Comparison of ENCODE assay signal across 8 cellular contexts in the genomic region with DNA sequence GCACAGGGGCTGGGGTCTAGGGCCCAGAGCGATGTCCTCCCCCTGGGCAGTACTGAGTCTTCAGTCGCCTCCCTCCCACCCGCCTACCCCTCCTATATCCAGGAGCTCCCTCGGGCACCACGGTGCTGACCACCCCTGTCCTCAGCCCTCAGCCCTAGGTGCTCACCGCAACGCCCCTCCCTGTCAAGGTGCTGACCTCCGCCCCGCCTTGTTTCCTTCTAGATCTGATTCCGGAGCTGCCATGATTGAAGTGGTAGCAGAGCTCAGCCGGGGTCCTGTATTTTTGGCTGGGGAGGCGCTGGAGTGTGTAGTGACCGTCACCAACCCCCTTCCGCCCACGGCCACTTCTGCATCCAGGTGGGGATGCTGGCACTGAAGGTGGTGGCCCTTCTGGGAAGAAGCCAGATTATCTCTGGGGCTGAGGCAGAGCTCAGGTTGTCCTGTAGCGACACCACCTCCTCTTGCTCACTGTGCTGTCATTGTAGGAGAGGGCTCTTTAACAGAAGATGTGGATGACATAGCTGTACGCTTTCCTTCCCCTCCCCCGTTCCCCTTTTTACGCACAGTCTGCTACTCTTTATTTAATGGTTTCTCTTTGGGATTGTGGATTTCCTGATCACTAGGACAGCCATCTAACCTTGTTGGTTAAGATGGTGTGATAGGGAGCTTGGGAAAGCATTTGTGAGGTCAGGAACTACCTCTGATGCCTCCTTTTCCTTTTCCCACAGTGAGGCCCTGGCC. TPM values are rescaled to one million over a fixed set of nuclear protein-coding genes. Genes with fewer than 3 reads are reported as not detected.
DNase-seq lines count a peak whose midpoint lies in the region; ATAC-seq and TF ChIP-seq lines count a peak whose summit lies in the region.

No MANE protein-coding gene starts in this region.

- H3K27me3 ChIP-seq in CD4-positive, CD25-positive, alpha-beta regulatory T cell (ENCODE audit: control insufficient read depth, insufficient read depth, low read length) = no peaks in the 10 kb centered on the region
- H3K27me3 ChIP-seq in ectodermal cell (ENCODE audit: control insufficient read depth, insufficient read depth, low read length, poor library complexity, severe bottlenecking) = no peaks in the 10 kb centered on the region
- no peaks in the 10 kb centered on the region for H3K27me3 ChIP-seq in mononuclear cell (ENCODE audit: insufficient read depth, low read length)
- no peaks in the 10 kb centered on the region for H3K27me3 ChIP-seq in thyroid gland

- peaks cover 28% of the 10 kb centered on the region for H3K36me3 ChIP-seq in CD4-positive, CD25-positive, alpha-beta regulatory T cell (ENCODE audit: control insufficient read depth, insufficient read depth, low read length)
- H3K36me3 ChIP-seq in ectodermal cell (ENCODE audit: control insufficient read depth, insufficient read depth, low read length) (peaks cover 11% of the 10 kb centered on the region), thyroid gland (peaks cover 25 to 37% of the 10 kb centered on the region in 2 donors)

- H3K36me3 Mint-ChIP-seq in CD4-positive, CD25-positive, alpha-beta regulatory T cell = peaks cover 30% of the 10 kb centered on the region

- no peak for TF ChIP-seq CTCF in thyroid gland (IDR thresholded peaks at IDR 0.05)

- H3K4me1 ChIP-seq in CD4-positive, CD25-positive, alpha-beta regulatory T cell (ENCODE audit: control insufficient read depth, insufficient read depth, low read length, poor library complexity, severe bottlenecking) = peaks cover 46% of the 10 kb centered on the region
- H3K4me1 ChIP-seq in ectodermal cell (ENCODE audit: control insufficient read depth, insufficient read depth, low read length) (peaks cover 21% of the 10 kb centered on the region), mononuclear cell (ENCODE audit: insufficient read depth, low read length) (peaks cover 48% of the 10 kb centered on the region), thyroid gland (peaks cover 34 to 35% of the 10 kb centered on the region in 2 donors)

- ATAC-seq in CD4-positive, CD25-positive, alpha-beta regulatory T cell (ENCODE audit: low read depth in 2 of 2) = peak; percentile 45 to 63
- peak; percentile 15 for ATAC-seq in GM19463 (IDR thresholded peaks at IDR 0.05; ENCODE audit: unreplicated experiment)

- peak overlapping the region; percentile 90 to 97 (median 95) for H3K27ac Mint-ChIP-seq in CD4-positive, CD25-positive, alpha-beta regulatory T cell

- WGBS in ectodermal cell, 2 experiments = 9 to 10% methylated on average over 17 to 18 of the region's 19 CpGs
- WGBS in thyroid gland, 2 donors = 5 to 6% methylated on average over 12 to 13 of the region's 19 CpGs

- TF ChIP-seq POLR2A in thyroid gland (IDR thresholded peaks at IDR 0.05) = no peak

- peak; percentile 35 to 71 (median 51) for DNase-seq in CD4-positive, CD25-positive, alpha-beta regulatory T cell
- DNase-seq in HK-2 (ENCODE audit: unreplicated experiment) (peak; percentile 22), thyroid gland (peak; percentile 65 to 68), NCI-H774 (lab: John Stamatoyannopoulos, UW) (no peak)
- DNase-seq in activated CD4-positive, alpha-beta T cell treated with anti-CD3 and anti-CD28 coated beads for 4 hours = peak; percentile 31 to 36

- H3K27me3 Mint-ChIP-seq in CD4-positive, CD25-positive, alpha-beta regulatory T cell = no peaks in the 10 kb centered on the region

- H3K9me3 Mint-ChIP-seq in CD4-positive, CD25-positive, alpha-beta regulatory T cell = no peaks in the 10 kb centered on the region

- H3K4me3 ChIP-seq in CD4-positive, CD25-positive, alpha-beta regulatory T cell (ENCODE audit: low read depth, low read length) = peak overlapping the region; percentile 85
- peak overlapping the region; percentile 86 for H3K4me3 ChIP-seq in ectodermal cell (ENCODE audit: insufficient read depth, low read depth, low read length)
- H3K4me3 ChIP-seq in mononuclear cell (ENCODE audit: low read length) = peak overlapping the region; percentile 74
- peak overlapping the region; percentile 61 to 69 (median 62) for H3K4me3 ChIP-seq in thyroid gland (replicated peaks in 1 of 3)

- intact Hi-C loops in thyroid gland (cut with DNase I) = loop anchor here (10.0 kb wide), 1 partner anchor 75 kb away; a partner anchor contains a TSS

- H3K9me3 ChIP-seq in CD4-positive, CD25-positive, alpha-beta regulatory T cell (ENCODE audit: control insufficient read depth in 2 of 2, low read length in 2 of 2) = no peaks in the 10 kb centered on the region
- no peaks in the 10 kb centered on the region for H3K9me3 ChIP-seq in ectodermal cell (ENCODE audit: control insufficient read depth, low read length)
- no peaks in the 10 kb centered on the region for H3K9me3 ChIP-seq in mononuclear cell (ENCODE audit: low read depth, low read length)
- no peaks in the 10 kb centered on the region for H3K9me3 ChIP-seq in thyroid gland

- peak overlapping the region; percentile 80 for H3K27ac ChIP-seq in CD4-positive, CD25-positive, alpha-beta regulatory T cell (ENCODE audit: insufficient read depth, low read length, poor library complexity, severe bottlenecking)
- H3K27ac ChIP-seq in ectodermal cell (ENCODE audit: insufficient read depth, low read depth, low read length, poor library complexity, severe bottlenecking) (no peak overlapping the region), thyroid gland (peak overlapping the region; percentile 68 to 86 (median 84))

- H3K4me1 Mint-ChIP-seq in CD4-positive, CD25-positive, alpha-beta regulatory T cell = peaks cover 24 to 61% (median 42%) of the 10 kb centered on the region in 4 donors

- H3K4me3 Mint-ChIP-seq in CD4-positive, CD25-positive, alpha-beta regulatory T cell = peak overlapping the region; percentile 93 to 99 (median 96)

RNA-seq across cellular contexts. Expression of a gene that starts 0.6 kb away (rescaled TPM):
- total RNA-seq in CD4-positive, CD25-positive, alpha-beta regulatory T cell = 22.8 TPM
- 10 to 100 TPM in 1 of 4 donors, 1 to 10 TPM in 3; 4.6 to 10.2 (median 7.0) TPM for polyA plus RNA-seq in CD4-positive, CD25-positive, alpha-beta regulatory T cell
- 23.1 TPM for polyA plus RNA-seq in ectodermal cell (2013, experiment 1 of 4)
- polyA plus RNA-seq in ectodermal cell (2013, experiment 2 of 4) = 23.4 TPM
- 17.3 TPM for polyA plus RNA-seq in ectodermal cell (2013, experiment 3 of 4)
- polyA plus RNA-seq in ectodermal cell (2013, experiment 4 of 4) = 21.3 TPM
- total RNA-seq in mononuclear cell = 6.6 TPM
- total RNA-seq in thyroid gland = 10 to 100 TPM; 25.4 to 34.0 (median 30.2) TPM

RNA-seq across cellular contexts. Expression of a gene that starts 0.7 kb away (rescaled TPM):
- 47.9 TPM for total RNA-seq in CD4-positive, CD25-positive, alpha-beta regulatory T cell
- 10 to 100 TPM; 18.7 to 27.1 (median 21.2) TPM for polyA plus RNA-seq in CD4-positive, CD25-positive, alpha-beta regulatory T cell
- polyA plus RNA-seq in ectodermal cell (2013, experiment 1 of 4) = 112 TPM
- 119 TPM for polyA plus RNA-seq in ectodermal cell (2013, experiment 2 of 4)
- polyA plus RNA-seq in ectodermal cell (2013, experiment 3 of 4) = 72.1 TPM
- polyA plus RNA-seq in ectodermal cell (2013, experiment 4 of 4) = 87.4 TPM
- 13.4 TPM for total RNA-seq in mononuclear cell
- total RNA-seq in thyroid gland = 100 to 1,000 TPM in 2 of 4 donors, 10 to 100 TPM in 2; 71.4 to 111 (median 101) TPM

RNA-seq across cellular contexts. Expression of a gene that starts 4.4 kb away (rescaled TPM):
- not detected for total RNA-seq in CD4-positive, CD25-positive, alpha-beta regulatory T cell
- polyA plus RNA-seq in CD4-positive, CD25-positive, alpha-beta regulatory T cell = under 1 TPM in 1 of 4 donors, not detected in 3; 0.69 TPM
- polyA plus RNA-seq in ectodermal cell (2013, experiment 1 of 4) = 1.3 TPM
- not detected for polyA plus RNA-seq in ectodermal cell (2013, experiment 2 of 4)
- polyA plus RNA-seq in ectodermal cell (2013, experiment 3 of 4) = not detected
- polyA plus RNA-seq in ectodermal cell (2013, experiment 4 of 4) = not detected
- total RNA-seq in mononuclear cell = not detected
- total RNA-seq in thyroid gland = under 1 TPM in 1 of 4 donors, not detected in 3; 0.67 TPM

RNA-seq across cellular contexts. Expression of a gene that starts 17.2 kb away (rescaled TPM):
- 14.6 TPM for total RNA-seq in CD4-positive, CD25-positive, alpha-beta regulatory T cell
- 10 to 100 TPM; 33.4 to 36.4 (median 34.6) TPM for polyA plus RNA-seq in CD4-positive, CD25-positive, alpha-beta regulatory T cell
- 35.8 TPM for polyA plus RNA-seq in ectodermal cell (2013, experiment 1 of 4)
- 38.9 TPM for polyA plus RNA-seq in ectodermal cell (2013, experiment 2 of 4)
- polyA plus RNA-seq in ectodermal cell (2013, experiment 3 of 4) = 28.5 TPM
- 34.9 TPM for polyA plus RNA-seq in ectodermal cell (2013, experiment 4 of 4)
- total RNA-seq in mononuclear cell = 15.7 TPM
- 10 to 100 TPM; 44.9 to 73.0 (median 51.3) TPM for total RNA-seq in thyroid gland

RNA-seq across cellular contexts. Expression of a gene that starts 17.7 kb away (rescaled TPM):
- total RNA-seq in CD4-positive, CD25-positive, alpha-beta regulatory T cell = 277 TPM
- polyA plus RNA-seq in CD4-positive, CD25-positive, alpha-beta regulatory T cell = 10 to 100 TPM; 33.7 to 36.2 (median 35.9) TPM
- 60.0 TPM for polyA plus RNA-seq in ectodermal cell (2013, experiment 1 of 4)
- 70.5 TPM for polyA plus RNA-seq in ectodermal cell (2013, experiment 2 of 4)
- 52.5 TPM for polyA plus RNA-seq in ectodermal cell (2013, experiment 3 of 4)
- polyA plus RNA-seq in ectodermal cell (2013, experiment 4 of 4) = 62.7 TPM
- 195 TPM for total RNA-seq in mononuclear cell
- 100 to 1,000 TPM; 142 to 245 (median 184) TPM for total RNA-seq in thyroid gland
